8 cellular contexts compared by ENCODE assay signal in genomic region chr12:2813573-2814185, GRCh38. TPM values are rescaled to one million over a fixed set of nuclear protein-coding genes. Genes with fewer than 3 reads are reported as not detected.
A peak's percentile ranks its signal among the peaks of the same experiment; 100 is the strongest.
DNase-seq lines count a peak whose midpoint lies in the region; ATAC-seq and TF ChIP-seq lines count a peak whose summit lies in the region.

No MANE protein-coding gene starts in this region.

- H2BK5ac ChIP-seq in trophoblast cell (ENCODE audit: low read depth, low read length, poor library complexity): no peak overlapping the region

- no peaks in the 10 kb centered on the region for H3K9me2 ChIP-seq in OCI-LY7 (ENCODE audit: insufficient read depth, low read length)

- H3K27me3 ChIP-seq in HUES64 (ENCODE audit: insufficient read depth, low read length) (no peaks in the 10 kb centered on the region), trophoblast cell (ENCODE audit: insufficient read depth, low read length) (no peaks in the 10 kb centered on the region)

- H4K91ac ChIP-seq in trophoblast cell (ENCODE audit: low read depth, low read length): no peak overlapping the region

- intact Hi-C loops in OCI-LY7 (cut with micrococcal nuclease; ENCODE audit: unreplicated experiment) (loop anchor here (2.0 kb wide), 1 partner anchor 63 kb away; the partner anchor contains the start of genes FOXM1 and RHNO1), head of caudate nucleus (cut with DNase I) (loop anchor here (2.0 kb wide), 1 partner anchor 19 kb away; the partner anchor contains the start of gene FKBP4)

- CTCF ChIA-PET in OCI-LY7 (lab: Charles Lee; ENCODE audit: unreplicated experiment): no interaction called here

- H3K79me2 ChIP-seq in OCI-LY7 (ENCODE audit: insufficient read depth, low read depth, low read length) (peaks cover 36% of the 10 kb centered on the region), trophoblast cell (ENCODE audit: control insufficient read depth, insufficient read depth, low read length, poor library complexity) (peaks cover 2% of the 10 kb centered on the region)

- DNase-seq in AG08395 (ENCODE audit: low spot score) (peak; percentile 75), OCI-LY7 (ENCODE audit: low spot score) (peak; percentile 82), head of caudate nucleus (peak in 30 of 42 donors; percentile 18 to 78 (median 46)), trophoblast cell (peak; percentile 27 to 69)
- DNase-seq in activated naive CD4-positive, alpha-beta T cell treated with anti-CD3 and anti-CD28 coated beads, Interleukin-2, amount 50 U/mL, for 72 hours (ENCODE audit: low spot score in 2 of 2): peak in 1 of 2 donors; percentile 47

- BruUV-seq in OCI-LY7 (replicated peaks; lab: Mats Ljungman, UMichigan): no TSS peak

- peak overlapping the region; percentile 99 for H3K9ac ChIP-seq in HUES64 (ENCODE audit: low read depth, low read length)
- H3K9ac ChIP-seq in trophoblast cell (ENCODE audit: low read length): no peak overlapping the region

- TF ChIP-seq CTCF in OCI-LY7 (conservative IDR thresholded peaks at IDR 0.05; ENCODE audit: low read length): peak; percentile 87

- peaks cover 8% of the 10 kb centered on the region for H3K79me1 ChIP-seq in trophoblast cell (ENCODE audit: low read length)

- no peak overlapping the region for H3K14ac ChIP-seq in trophoblast cell (ENCODE audit: low read length)

- no peak overlapping the region for H3K18ac ChIP-seq in trophoblast cell (ENCODE audit: low read length)

- POLR2A ChIA-PET in OCI-LY7 (lab: Charles Lee): no interaction called here

- H3K4me3 ChIP-seq in HUES64 (ENCODE audit: low read length) (peak overlapping the region; percentile 94), OCI-LY7 (ENCODE audit: low read depth, low read length, poor library complexity, severe bottlenecking) (peak overlapping the region; percentile 84), trophoblast cell (ENCODE audit: low read depth, low read length) (no peak overlapping the region)

- ATAC-seq in GM18498 (IDR thresholded peaks at IDR 0.05; ENCODE audit: unreplicated experiment): peak; percentile 38
- ATAC-seq in activated naive CD4-positive, alpha-beta T cell treated with anti-CD3 and anti-CD28 coated beads, Interleukin-2, amount 50 U/mL, for 72 hours: peak in 1 of 2 donors; percentile 31
- no peak for ATAC-seq in HG03139 (IDR thresholded peaks at IDR 0.05; ENCODE audit: unreplicated experiment)

- H2BK12ac ChIP-seq in trophoblast cell (ENCODE audit: low read length): no peak overlapping the region

- H3K9me3 Mint-ChIP-seq in activated naive CD4-positive, alpha-beta T cell treated with anti-CD3 and anti-CD28 coated beads, Interleukin-2, amount 50 U/mL, for 72 hours: no peaks in the 10 kb centered on the region

- H3K27ac ChIP-seq in HUES64 (ENCODE audit: low read depth, low read length) (peak overlapping the region; percentile 97; the same call in 1 of the 2 replicates), OCI-LY7 (ENCODE audit: low read depth, low read length, poor library complexity, severe bottlenecking) (peak overlapping the region; percentile 73), trophoblast cell (ENCODE audit: low read depth, low read length) (no peak overlapping the region)

- H3K23ac ChIP-seq in trophoblast cell (ENCODE audit: low read length): no peak overlapping the region

- H4K20me1 ChIP-seq in OCI-LY7 (ENCODE audit: insufficient read depth, low read length): no peaks in the 10 kb centered on the region

- H4K12ac ChIP-seq in trophoblast cell (ENCODE audit: low read depth, low read length): no peak overlapping the region

- WGBS in HUES64: 45% methylated on average over 5 of the region's 6 CpGs
- WGBS in trophoblast cell (ENCODE audit: extremely low coverage, insufficient coverage, insufficient read length): no CpG with 5 or more reads among the region's 6 CpGs

- no peak overlapping the region for H2BK120ac ChIP-seq in trophoblast cell (ENCODE audit: insufficient read depth, low read length, poor library complexity)

- H2AK5ac ChIP-seq in trophoblast cell (ENCODE audit: low read length): no peak overlapping the region

- peaks cover 11 to 12% of the 10 kb centered on the region in 2 donors for H3K36me3 Mint-ChIP-seq in activated naive CD4-positive, alpha-beta T cell treated with anti-CD3 and anti-CD28 coated beads, Interleukin-2, amount 50 U/mL, for 72 hours

- H2AFZ ChIP-seq in OCI-LY7 (ENCODE audit: low read length) (peak overlapping the region; percentile 42; the same call in 1 of the 2 replicates), trophoblast cell (ENCODE audit: insufficient read depth, low read length, poor library complexity) (no peak overlapping the region)

- H3K36me3 ChIP-seq in HUES64 (ENCODE audit: insufficient read depth, low read length) (peaks cover 16% of the 10 kb centered on the region), OCI-LY7 (ENCODE audit: insufficient read depth, low read length) (peaks cover 37% of the 10 kb centered on the region), trophoblast cell (ENCODE audit: control insufficient read depth in 1 of 2, insufficient read depth in 2 of 2, low read length in 2 of 2) (peaks cover 6 to 12% of the 10 kb centered on the region in 2 experiments)

- H3K4me2 ChIP-seq in OCI-LY7 (ENCODE audit: low read length) (peak overlapping the region; percentile 98), trophoblast cell (ENCODE audit: low read length) (peak overlapping the region; percentile 78)

- H3K4me1 ChIP-seq in HUES64 (ENCODE audit: insufficient read depth, low read length): peaks cover 7% of the 10 kb centered on the region
- H3K4me1 ChIP-seq in OCI-LY7 (ENCODE audit: insufficient read depth, low read length, poor library complexity, severe bottlenecking): peaks cover 16% of the 10 kb centered on the region
- H3K4me1 ChIP-seq in trophoblast cell (ENCODE audit: control insufficient read depth in 1 of 2, insufficient read depth in 2 of 2, low read length in 2 of 2): peaks cover 0 to 3% of the 10 kb centered on the region in 2 experiments

- H4K8ac ChIP-seq in trophoblast cell (ENCODE audit: low read depth, low read length): no peak overlapping the region

- no peak overlapping the region for H3K4ac ChIP-seq in trophoblast cell (ENCODE audit: low read depth, low read length)

- H3K27ac Mint-ChIP-seq in activated naive CD4-positive, alpha-beta T cell treated with anti-CD3 and anti-CD28 coated beads, Interleukin-2, amount 50 U/mL, for 72 hours: peak overlapping the region; percentile 92 to 94

- H3K9me3 ChIP-seq in HUES64 (ENCODE audit: insufficient read depth, low read depth, low read length) (no peaks in the 10 kb centered on the region), OCI-LY7 (ENCODE audit: low read length) (no peaks in the 10 kb centered on the region), trophoblast cell (ENCODE audit: insufficient read depth, low read depth, low read length) (no peaks in the 10 kb centered on the region)

RNA-seq across cellular contexts. Expression of gene ITFG2, which starts 1.2 kb away (rescaled TPM):
- polyA plus RNA-seq in HUES64 (2013, experiment 1 of 2): 18.5 TPM
- polyA plus RNA-seq in HUES64 (2013, experiment 2 of 2): 12.8 TPM
- total RNA-seq in OCI-LY7 (2014; rRNA removed; shearing (Covaris generic)): 37.4 and 55.2 TPM in 2 replicates
- total RNA-seq in OCI-LY7 (2022): 42.0 and 56.9 TPM in 2 replicates
- 10 to 100 TPM; 36.3 to 39.1 TPM for total RNA-seq in activated naive CD4-positive, alpha-beta T cell treated with anti-CD3 and anti-CD28 coated beads, Interleukin-2, amount 50 U/mL, for 72 hours
- polyA plus RNA-seq in trophoblast cell (2013): 8.4 and 8.5 TPM in 2 replicates

RNA-seq across cellular contexts. Expression of gene FKBP4, which starts 18.9 kb away (rescaled TPM):
- 88.0 TPM for polyA plus RNA-seq in HUES64 (2013, experiment 1 of 2)
- 86.2 TPM for polyA plus RNA-seq in HUES64 (2013, experiment 2 of 2)
- 70.3 and 86.7 TPM in 2 replicates for total RNA-seq in OCI-LY7 (2014; rRNA removed; shearing (Covaris generic))
- total RNA-seq in OCI-LY7 (2022): 110 and 131 TPM in 2 replicates
- 100 to 1,000 TPM; 130 to 134 TPM for total RNA-seq in activated naive CD4-positive, alpha-beta T cell treated with anti-CD3 and anti-CD28 coated beads, Interleukin-2, amount 50 U/mL, for 72 hours
- 60.6 and 65.9 TPM in 2 replicates for polyA plus RNA-seq in trophoblast cell (2013)

RNA-seq across cellular contexts. Expression of gene NRIP2, which starts 21.2 kb away (rescaled TPM):
- 0.15 TPM for polyA plus RNA-seq in HUES64 (2013, experiment 1 of 2)
- polyA plus RNA-seq in HUES64 (2013, experiment 2 of 2): 0.19 TPM
- not detected in 2 replicates for total RNA-seq in OCI-LY7 (2014; rRNA removed; shearing (Covaris generic))
- total RNA-seq in OCI-LY7 (2022): not detected in 2 replicates
- not detected for total RNA-seq in activated naive CD4-positive, alpha-beta T cell treated with anti-CD3 and anti-CD28 coated beads, Interleukin-2, amount 50 U/mL, for 72 hours
- polyA plus RNA-seq in trophoblast cell (2013): not detected in 2 replicates

RNA-seq across cellular contexts. Expression of gene TEX52, which starts 43.2 kb away (rescaled TPM):
- not detected for polyA plus RNA-seq in HUES64 (2013, experiment 1 of 2)
- polyA plus RNA-seq in HUES64 (2013, experiment 2 of 2): not detected
- 0.25 TPM in 1 of 2 replicates, not detected in the other for total RNA-seq in OCI-LY7 (2014; rRNA removed; shearing (Covaris generic))
- 0.29 TPM in 1 of 2 replicates, not detected in the other for total RNA-seq in OCI-LY7 (2022)
- total RNA-seq in activated naive CD4-positive, alpha-beta T cell treated with anti-CD3 and anti-CD28 coated beads, Interleukin-2, amount 50 U/mL, for 72 hours: under 1 TPM; 0.20 to 0.43 TPM
- not detected in 2 replicates for polyA plus RNA-seq in trophoblast cell (2013)
